In genomic region chr5:28344803-28345433, GRCh38 we compare ENCODE assay signal across 8 cellular contexts.
DNase-seq lines count a peak whose midpoint lies in the region; ATAC-seq and TF ChIP-seq lines count a peak whose summit lies in the region.

No MANE protein-coding gene starts in this region.

- DNase-seq in COR-L47 (lab: John Stamatoyannopoulos, UW) (peak; percentile 3), OCI-LY7 (ENCODE audit: low spot score) (peak; percentile 35), fibroblast of the aortic adventitia (ENCODE audit: low read depth) (peak; percentile 10), cerebellar nuclear complex (lab: John Stamatoyannopoulos, UW) (no peak), DMS79 treated with DMSO at 0.1 percent for 48 hours (lab: John Stamatoyannopoulos, UW) (no peak)
- DNase-seq in activated CD4-positive, alpha-beta T cell treated with anti-CD3 and anti-CD28 coated beads, Interleukin-2, amount 50 U/mL, for 4 hours, result no peak
- no peak for DNase-seq in stimulated activated CD4-positive, alpha-beta T cell treated with anti-CD3 and anti-CD28 coated beads, Interleukin-2, amount 100 ng/mL, for 48 hours

- CTCF ChIA-PET in OCI-LY7 (lab: Charles Lee; ENCODE audit: unreplicated experiment), result no interaction called here

- no peaks in the 10 kb centered on the region for H4K20me1 ChIP-seq in OCI-LY7 (ENCODE audit: insufficient read depth, low read length)

- peak; percentile 81 for ATAC-seq in HG02759 (IDR thresholded peaks at IDR 0.05; ENCODE audit: unreplicated experiment)

- H3K79me2 ChIP-seq in OCI-LY7 (ENCODE audit: insufficient read depth, low read depth, low read length), result no peaks in the 10 kb centered on the region

- no peaks in the 10 kb centered on the region for H3K4me1 ChIP-seq in OCI-LY7 (ENCODE audit: insufficient read depth, low read length, poor library complexity, severe bottlenecking)

- no peaks in the 10 kb centered on the region for H3K9me3 ChIP-seq in OCI-LY7 (ENCODE audit: low read length)

- H3K36me3 ChIP-seq in OCI-LY7 (ENCODE audit: insufficient read depth, low read length), result no peaks in the 10 kb centered on the region

- H3K27ac ChIP-seq in OCI-LY7 (ENCODE audit: low read depth, low read length, poor library complexity, severe bottlenecking), result no peak overlapping the region

- H3K4me3 ChIP-seq in OCI-LY7 (ENCODE audit: low read depth, low read length, poor library complexity, severe bottlenecking), result no peak overlapping the region
- no peak overlapping the region for H3K4me3 ChIP-seq in fibroblast of the aortic adventitia (ENCODE audit: low read depth, low read length)

- no peak overlapping the region for H3K4me2 ChIP-seq in OCI-LY7 (ENCODE audit: low read length)

- BruUV-seq in OCI-LY7 (replicated peaks; lab: Mats Ljungman, UMichigan), result no TSS peak

- intact Hi-C loops in OCI-LY7 (cut with micrococcal nuclease; ENCODE audit: unreplicated experiment), result loop anchor here (5.0 kb wide), 1 partner anchor 422 kb away; no protein-coding TSS in a partner anchor

- POLR2A ChIA-PET in OCI-LY7 (lab: Charles Lee), result no interaction called here

- no peak overlapping the region for H2AFZ ChIP-seq in OCI-LY7 (ENCODE audit: low read length)

- no peaks in the 10 kb centered on the region for H3K9me2 ChIP-seq in OCI-LY7 (ENCODE audit: insufficient read depth, low read length)

- peak; percentile 81 for TF ChIP-seq CTCF in OCI-LY7 (conservative IDR thresholded peaks at IDR 0.05; ENCODE audit: low read length)
- TF ChIP-seq CTCF in fibroblast of the aortic adventitia (IDR thresholded peaks at IDR 0.05; ENCODE audit: insufficient read depth, low read length), result no peak

Comparison
In these comparisons a context has a peak if more than half of its experiments do, and no peak if none do; other contexts are left out.
1. DNase-seq: peak in COR-L47 (single experiment), OCI-LY7 (single experiment) and fibroblast of the aortic adventitia (single experiment); none in activated CD4-positive, alpha-beta T cell treated with anti-CD3 and anti-CD28 coated beads, Interleukin-2, amount 50 U/mL, for 4 hours (0 of 2), cerebellar nuclear complex (0 of 2), stimulated activated CD4-positive, alpha-beta T cell treated with anti-CD3 and anti-CD28 coated beads, Interleukin-2, amount 100 ng/mL, for 48 hours (0 of 2) and DMS79 treated with DMSO at 0.1 percent for 48 hours (single experiment).